2 cellular contexts compared by ENCODE assay signal in genomic region chr13:77460195-77460594, GRCh38.
TF ChIP-seq lines count a peak whose summit lies in the region.

No MANE protein-coding gene starts in this region.

TF ChIP-seq in liver, 16 proteins besides CTCF, POLR2A, EP300 and RAD21 (continued from another document):
- TF ChIP-seq, protein P1, sequence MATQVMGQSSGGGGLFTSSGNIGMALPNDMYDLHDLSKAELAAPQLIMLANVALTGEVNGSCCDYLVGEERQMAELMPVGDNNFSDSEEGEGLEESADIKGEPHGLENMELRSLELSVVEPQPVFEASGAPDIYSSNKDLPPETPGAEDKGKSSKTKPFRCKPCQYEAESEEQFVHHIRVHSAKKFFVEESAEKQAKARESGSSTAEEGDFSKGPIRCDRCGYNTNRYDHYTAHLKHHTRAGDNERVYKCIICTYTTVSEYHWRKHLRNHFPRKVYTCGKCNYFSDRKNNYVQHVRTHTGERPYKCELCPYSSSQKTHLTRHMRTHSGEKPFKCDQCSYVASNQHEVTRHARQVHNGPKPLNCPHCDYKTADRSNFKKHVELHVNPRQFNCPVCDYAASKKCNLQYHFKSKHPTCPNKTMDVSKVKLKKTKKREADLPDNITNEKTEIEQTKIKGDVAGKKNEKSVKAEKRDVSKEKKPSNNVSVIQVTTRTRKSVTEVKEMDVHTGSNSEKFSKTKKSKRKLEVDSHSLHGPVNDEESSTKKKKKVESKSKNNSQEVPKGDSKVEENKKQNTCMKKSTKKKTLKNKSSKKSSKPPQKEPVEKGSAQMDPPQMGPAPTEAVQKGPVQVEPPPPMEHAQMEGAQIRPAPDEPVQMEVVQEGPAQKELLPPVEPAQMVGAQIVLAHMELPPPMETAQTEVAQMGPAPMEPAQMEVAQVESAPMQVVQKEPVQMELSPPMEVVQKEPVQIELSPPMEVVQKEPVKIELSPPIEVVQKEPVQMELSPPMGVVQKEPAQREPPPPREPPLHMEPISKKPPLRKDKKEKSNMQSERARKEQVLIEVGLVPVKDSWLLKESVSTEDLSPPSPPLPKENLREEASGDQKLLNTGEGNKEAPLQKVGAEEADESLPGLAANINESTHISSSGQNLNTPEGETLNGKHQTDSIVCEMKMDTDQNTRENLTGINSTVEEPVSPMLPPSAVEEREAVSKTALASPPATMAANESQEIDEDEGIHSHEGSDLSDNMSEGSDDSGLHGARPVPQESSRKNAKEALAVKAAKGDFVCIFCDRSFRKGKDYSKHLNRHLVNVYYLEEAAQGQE (IDR thresholded peaks at IDR 0.05): peak; percentile 42
- peak; percentile 56 for TF ChIP-seq FOXA1 (IDR thresholded peaks at IDR 0.05)
- TF ChIP-seq, protein P2, sequence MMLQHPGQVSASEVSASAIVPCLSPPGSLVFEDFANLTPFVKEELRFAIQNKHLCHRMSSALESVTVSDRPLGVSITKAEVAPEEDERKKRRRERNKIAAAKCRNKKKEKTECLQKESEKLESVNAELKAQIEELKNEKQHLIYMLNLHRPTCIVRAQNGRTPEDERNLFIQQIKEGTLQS (IDR thresholded peaks at IDR 0.05): peak; percentile 31
- no peak for TF ChIP-seq MAX (IDR thresholded peaks at IDR 0.05)
- peak; percentile 44 for TF ChIP-seq SP1 (IDR thresholded peaks at IDR 0.05)
- TF ChIP-seq YY1 (IDR thresholded peaks at IDR 0.05): peak; percentile 56
- TF ChIP-seq, protein P3, sequence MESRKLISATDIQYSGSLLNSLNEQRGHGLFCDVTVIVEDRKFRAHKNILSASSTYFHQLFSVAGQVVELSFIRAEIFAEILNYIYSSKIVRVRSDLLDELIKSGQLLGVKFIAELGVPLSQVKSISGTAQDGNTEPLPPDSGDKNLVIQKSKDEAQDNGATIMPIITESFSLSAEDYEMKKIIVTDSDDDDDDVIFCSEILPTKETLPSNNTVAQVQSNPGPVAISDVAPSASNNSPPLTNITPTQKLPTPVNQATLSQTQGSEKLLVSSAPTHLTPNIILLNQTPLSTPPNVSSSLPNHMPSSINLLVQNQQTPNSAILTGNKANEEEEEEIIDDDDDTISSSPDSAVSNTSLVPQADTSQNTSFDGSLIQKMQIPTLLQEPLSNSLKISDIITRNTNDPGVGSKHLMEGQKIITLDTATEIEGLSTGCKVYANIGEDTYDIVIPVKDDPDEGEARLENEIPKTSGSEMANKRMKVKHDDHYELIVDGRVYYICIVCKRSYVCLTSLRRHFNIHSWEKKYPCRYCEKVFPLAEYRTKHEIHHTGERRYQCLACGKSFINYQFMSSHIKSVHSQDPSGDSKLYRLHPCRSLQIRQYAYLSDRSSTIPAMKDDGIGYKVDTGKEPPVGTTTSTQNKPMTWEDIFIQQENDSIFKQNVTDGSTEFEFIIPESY (IDR thresholded peaks at IDR 0.05): no peak
- TF ChIP-seq GABPA (IDR thresholded peaks at IDR 0.05 in 1 of 2, conservative IDR thresholded peaks at IDR 0.05 in 1 of 2): no peak

TF ChIP-seq in HepG2, 621 proteins besides CTCF, POLR2A, EP300 and RAD21 (continued from another document):
- TF ChIP-seq, protein P4, sequence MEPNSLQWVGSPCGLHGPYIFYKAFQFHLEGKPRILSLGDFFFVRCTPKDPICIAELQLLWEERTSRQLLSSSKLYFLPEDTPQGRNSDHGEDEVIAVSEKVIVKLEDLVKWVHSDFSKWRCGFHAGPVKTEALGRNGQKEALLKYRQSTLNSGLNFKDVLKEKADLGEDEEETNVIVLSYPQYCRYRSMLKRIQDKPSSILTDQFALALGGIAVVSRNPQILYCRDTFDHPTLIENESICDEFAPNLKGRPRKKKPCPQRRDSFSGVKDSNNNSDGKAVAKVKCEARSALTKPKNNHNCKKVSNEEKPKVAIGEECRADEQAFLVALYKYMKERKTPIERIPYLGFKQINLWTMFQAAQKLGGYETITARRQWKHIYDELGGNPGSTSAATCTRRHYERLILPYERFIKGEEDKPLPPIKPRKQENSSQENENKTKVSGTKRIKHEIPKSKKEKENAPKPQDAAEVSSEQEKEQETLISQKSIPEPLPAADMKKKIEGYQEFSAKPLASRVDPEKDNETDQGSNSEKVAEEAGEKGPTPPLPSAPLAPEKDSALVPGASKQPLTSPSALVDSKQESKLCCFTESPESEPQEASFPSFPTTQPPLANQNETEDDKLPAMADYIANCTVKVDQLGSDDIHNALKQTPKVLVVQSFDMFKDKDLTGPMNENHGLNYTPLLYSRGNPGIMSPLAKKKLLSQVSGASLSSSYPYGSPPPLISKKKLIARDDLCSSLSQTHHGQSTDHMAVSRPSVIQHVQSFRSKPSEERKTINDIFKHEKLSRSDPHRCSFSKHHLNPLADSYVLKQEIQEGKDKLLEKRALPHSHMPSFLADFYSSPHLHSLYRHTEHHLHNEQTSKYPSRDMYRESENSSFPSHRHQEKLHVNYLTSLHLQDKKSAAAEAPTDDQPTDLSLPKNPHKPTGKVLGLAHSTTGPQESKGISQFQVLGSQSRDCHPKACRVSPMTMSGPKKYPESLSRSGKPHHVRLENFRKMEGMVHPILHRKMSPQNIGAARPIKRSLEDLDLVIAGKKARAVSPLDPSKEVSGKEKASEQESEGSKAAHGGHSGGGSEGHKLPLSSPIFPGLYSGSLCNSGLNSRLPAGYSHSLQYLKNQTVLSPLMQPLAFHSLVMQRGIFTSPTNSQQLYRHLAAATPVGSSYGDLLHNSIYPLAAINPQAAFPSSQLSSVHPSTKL (CRISPR knock-in tag; IDR thresholded peaks at IDR 0.05): no peak
- TF ChIP-seq ZNF891 (CRISPR knock-in tag; IDR thresholded peaks at IDR 0.05) (no peak), ZNF18 (CRISPR knock-in tag; IDR thresholded peaks at IDR 0.05; ENCODE audit: insufficient replicate concordance) (no peak), MAZ (IDR thresholded peaks at IDR 0.05; ENCODE audit: borderline replicate concordance, low read depth, low read length) (no peak), MAZ (CRISPR knock-in tag; IDR thresholded peaks at IDR 0.05; ENCODE audit: low read depth) (no peak), KLF12 (CRISPR knock-in tag; IDR thresholded peaks at IDR 0.05; ENCODE audit: borderline replicate concordance) (no peak), ELK4 (CRISPR knock-in tag; IDR thresholded peaks at IDR 0.05; ENCODE audit: borderline replicate concordance) (no peak), RNF219 (CRISPR knock-in tag; IDR thresholded peaks at IDR 0.05) (no peak), ZMYM4 (CRISPR knock-in tag; IDR thresholded peaks at IDR 0.05) (no peak), FOXA1 (IDR thresholded peaks at IDR 0.05) (no peak), FOXA1 (CRISPR knock-in tag; IDR thresholded peaks at IDR 0.05) (no peak), ZNF432 (CRISPR knock-in tag; IDR thresholded peaks at IDR 0.05; ENCODE audit: borderline replicate concordance) (no peak), ZNF180 (CRISPR knock-in tag; IDR thresholded peaks at IDR 0.05; ENCODE audit: borderline replicate concordance, low read depth) (no peak), FOXM1 (CRISPR knock-in tag; IDR thresholded peaks at IDR 0.05) (no peak), CBFB (CRISPR knock-in tag; IDR thresholded peaks at IDR 0.05) (no peak), MED8 (CRISPR knock-in tag; IDR thresholded peaks at IDR 0.05; ENCODE audit: insufficient replicate concordance) (no peak)
- TF ChIP-seq, protein P5, sequence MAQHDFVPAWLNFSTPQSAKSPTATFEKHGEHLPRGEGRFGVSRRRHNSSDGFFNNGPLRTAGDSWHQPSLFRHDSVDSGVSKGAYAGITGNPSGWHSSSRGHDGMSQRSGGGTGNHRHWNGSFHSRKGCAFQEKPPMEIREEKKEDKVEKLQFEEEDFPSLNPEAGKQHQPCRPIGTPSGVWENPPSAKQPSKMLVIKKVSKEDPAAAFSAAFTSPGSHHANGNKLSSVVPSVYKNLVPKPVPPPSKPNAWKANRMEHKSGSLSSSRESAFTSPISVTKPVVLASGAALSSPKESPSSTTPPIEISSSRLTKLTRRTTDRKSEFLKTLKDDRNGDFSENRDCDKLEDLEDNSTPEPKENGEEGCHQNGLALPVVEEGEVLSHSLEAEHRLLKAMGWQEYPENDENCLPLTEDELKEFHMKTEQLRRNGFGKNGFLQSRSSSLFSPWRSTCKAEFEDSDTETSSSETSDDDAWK (CRISPR knock-in tag; IDR thresholded peaks at IDR 0.05): no peak
